ENCODE assay signal across 22 cellular contexts in genomic region chr11:117933930-117934329, GRCh38. TPM values are rescaled to one million over a fixed set of nuclear protein-coding genes. Genes with fewer than 3 reads are reported as not detected.
DNase-seq lines count a peak whose midpoint lies in the region; FAIRE-seq and TF ChIP-seq lines count a peak whose summit lies in the region.
"Had no signal": no experiment of that assay in that cellular context is flagged by ENCODE, and none has a peak within 500 bp of the region (broad histone marks: within the 10 kb centered on the region; RNA-seq: fewer than 3 reads in every experiment).

No MANE protein-coding gene starts in this region.

- H3K36me3 ChIP-seq in Caco-2 (ENCODE audit: control insufficient read depth, insufficient read depth, low read length) (no peaks in the 10 kb centered on the region), Loucy (ENCODE audit: insufficient read depth, low read length) (no peaks in the 10 kb centered on the region), neural progenitor cell (no peaks in the 10 kb centered on the region)
- H3K36me3 ChIP-seq: esophagus squamous epithelium, left lung, right lobe of liver, stomach, upper lobe of left lung had no signal

- no peaks in the 10 kb centered on the region for H3K9me3 Mint-ChIP-seq in Caco-2 (ENCODE audit: unreplicated experiment)
- no peaks in the 10 kb centered on the region for H3K9me3 Mint-ChIP-seq in activated T-helper 2 cell treated with anti-CD3 and anti-CD28 coated beads, Interferon-gamma antibody, Interleukin-2, Interleukin-4, amounts not matched to agents 10 μg/mL and 5 μg/mL and 100 μg/mL, durations not matched to agents 14 hours and 24 hours and 36 hours
- H3K9me3 Mint-ChIP-seq in neural progenitor cell = no peaks in the 10 kb centered on the region
- H3K9me3 Mint-ChIP-seq in mesothelial cell of epicardium = no peaks in the 10 kb centered on the region
- H3K9me3 Mint-ChIP-seq in glutamatergic neuron (ENCODE audit: unreplicated experiment) = no peaks in the 10 kb centered on the region

- H4K20me1 ChIP-seq in Loucy (ENCODE audit: insufficient read depth, low read length, poor library complexity, severe bottlenecking) = no peaks in the 10 kb centered on the region
- no peaks in the 10 kb centered on the region for H4K20me1 ChIP-seq in neural progenitor cell (ENCODE audit: low read depth)

- H3K4me1 Mint-ChIP-seq in Caco-2 (ENCODE audit: low read depth, unreplicated experiment) = peaks cover 55% of the 10 kb centered on the region
- peaks cover 53% of the 10 kb centered on the region for H3K4me1 Mint-ChIP-seq in activated T-helper 2 cell treated with anti-CD3 and anti-CD28 coated beads, Interferon-gamma antibody, Interleukin-2, Interleukin-4, amounts not matched to agents 10 μg/mL and 5 μg/mL and 100 μg/mL, durations not matched to agents 14 hours and 24 hours and 36 hours (ENCODE audit: low read depth)
- H3K4me1 Mint-ChIP-seq in neural progenitor cell = peaks cover 40% of the 10 kb centered on the region
- peaks cover 68% of the 10 kb centered on the region for H3K4me1 Mint-ChIP-seq in mesothelial cell of epicardium
- peaks cover 5% of the 10 kb centered on the region for H3K4me1 Mint-ChIP-seq in glutamatergic neuron (ENCODE audit: low read depth, unreplicated experiment)

- no peaks in the 10 kb centered on the region for H3K9me3 ChIP-seq in Caco-2
- no peaks in the 10 kb centered on the region for H3K9me3 ChIP-seq in Loucy (ENCODE audit: insufficient read depth, low read depth, low read length)
- no peaks in the 10 kb centered on the region for H3K9me3 ChIP-seq in neural progenitor cell (ENCODE audit: low read depth)
- H3K9me3 ChIP-seq: esophagus squamous epithelium, left lung, right lobe of liver, stomach, upper lobe of left lung had no signal

- H3F3A ChIP-seq in Loucy (ENCODE audit: low read depth) (peaks cover 7% of the 10 kb centered on the region; the same call in 1 of the 2 replicates), neural progenitor cell (ENCODE audit: low read depth) (no peaks in the 10 kb centered on the region)

- DNase-seq in Caco-2 (peak in 1 of 2 experiments; percentile 35), neural progenitor cell (ENCODE audit: low spot score) (peak; percentile 56), frontal cortex (ENCODE audit: low spot score in 2 of 2) (no peak), mesothelial cell of epicardium (ENCODE audit: low spot score in 2 of 2, unreplicated experiment in 2 of 2) (no peak), glutamatergic neuron (no peak)
- no peak for DNase-seq in activated T-helper 2 cell treated with anti-CD3 and anti-CD28 coated beads, Interferon-gamma antibody, Interleukin-2, Interleukin-4, amounts not matched to agents 10 μg/mL and 5 μg/mL and 100 μg/mL, durations not matched to agents 14 hours and 24 hours and 36 hours (ENCODE audit: low spot score)
- no peak for DNase-seq in stimulated activated naive CD4-positive, alpha-beta T cell treated with Interleukin-2 at 50 U/mL for 16 hours (lab: John Stamatoyannopoulos, UW)
- DNase-seq: cerebellar nuclear complex; effector CD8-positive, alpha-beta T cell; esophagus squamous epithelium; NCI-H1092; NCI-H2081 treated with DMSO at 0.1 percent for 48 hours; NCI-H510A; occipital lobe; SHP77 had no signal

- H3K79me2 ChIP-seq in Loucy (ENCODE audit: insufficient read depth, low read length) (no peaks in the 10 kb centered on the region), neural progenitor cell (ENCODE audit: low read depth) (no peaks in the 10 kb centered on the region)

- no peak for TF ChIP-seq CTCF in Caco-2 (IDR thresholded peaks at IDR 0.05; ENCODE audit: insufficient read depth in 1 of 2, low read depth in 1 of 2, low read length in 1 of 2, severe bottlenecking in 1 of 2, unreplicated experiment in 1 of 2)
- peak; percentile 52 for TF ChIP-seq CTCF in Loucy (conservative IDR thresholded peaks at IDR 0.05; ENCODE audit: low read length)
- TF ChIP-seq CTCF in neural progenitor cell (IDR thresholded peaks at IDR 0.05) = peak; percentile 27
- TF ChIP-seq CTCF in mesothelial cell of epicardium (IDR thresholded peaks at IDR 0.05; ENCODE audit: unreplicated experiment) = no peak
- no peak for TF ChIP-seq CTCF in glutamatergic neuron (IDR thresholded peaks at IDR 0.05; ENCODE audit: partially characterized antibody, unreplicated experiment)

- CTCF ChIA-PET in Caco-2 (lab: Charles Lee) = interaction anchor here (0.5 to 2.7 kb wide), 2 partner anchors 13 kb away, joined by 3 to 11 read pairs; no protein-coding TSS in a partner anchor

- intact Hi-C loops in Caco-2 (cut with micrococcal nuclease; ENCODE audit: unreplicated experiment) = no loop called here
- intact Hi-C loops in activated T-helper 2 cell treated with anti-CD3 and anti-CD28 coated beads, Interferon-gamma antibody, Interleukin-2, Interleukin-4, amounts not matched to agents 10 μg/mL and 5 μg/mL and 100 μg/mL, durations not matched to agents 14 hours and 24 hours and 36 hours (cut with micrococcal nuclease) = no loop called here

- no peak overlapping the region for H3K27ac ChIP-seq in neural progenitor cell
- H3K27ac ChIP-seq: esophagus squamous epithelium, KMS-11, left lung, right lobe of liver, stomach, upper lobe of left lung had no signal

- no peak for FAIRE-seq in frontal cortex (lab: Jason Lieb, UNC)
- FAIRE-seq: GM18507 had no signal

- POLR2A ChIA-PET in Caco-2 (lab: Charles Lee) = no interaction called here

- no peaks in the 10 kb centered on the region for H3K9me2 ChIP-seq in Loucy (replicated peaks; ENCODE audit: low read depth, low read length)

- H3K27me3 Mint-ChIP-seq in Caco-2 (ENCODE audit: insufficient read depth, unreplicated experiment) (no peaks in the 10 kb centered on the region), neural progenitor cell (ENCODE audit: insufficient read depth, low read depth) (peaks cover 8% of the 10 kb centered on the region), mesothelial cell of epicardium (ENCODE audit: low read depth) (no peaks in the 10 kb centered on the region), glutamatergic neuron (ENCODE audit: unreplicated experiment) (peaks cover 4% of the 10 kb centered on the region)
- H3K27me3 Mint-ChIP-seq in activated T-helper 2 cell treated with anti-CD3 and anti-CD28 coated beads, Interferon-gamma antibody, Interleukin-2, Interleukin-4, amounts not matched to agents 10 μg/mL and 5 μg/mL and 100 μg/mL, durations not matched to agents 14 hours and 24 hours and 36 hours (ENCODE audit: low read depth) = no peaks in the 10 kb centered on the region

- no TSS peak for BruUV-seq in Caco-2 (replicated peaks; lab: Mats Ljungman, UMichigan)

- peaks cover 5% of the 10 kb centered on the region for H3K36me3 Mint-ChIP-seq in Caco-2 (ENCODE audit: insufficient read depth, unreplicated experiment)
- H3K36me3 Mint-ChIP-seq in activated T-helper 2 cell treated with anti-CD3 and anti-CD28 coated beads, Interferon-gamma antibody, Interleukin-2, Interleukin-4, amounts not matched to agents 10 μg/mL and 5 μg/mL and 100 μg/mL, durations not matched to agents 14 hours and 24 hours and 36 hours (ENCODE audit: low read depth) = no peaks in the 10 kb centered on the region
- H3K36me3 Mint-ChIP-seq in neural progenitor cell = no peaks in the 10 kb centered on the region
- no peaks in the 10 kb centered on the region for H3K36me3 Mint-ChIP-seq in mesothelial cell of epicardium
- H3K36me3 Mint-ChIP-seq in glutamatergic neuron (ENCODE audit: unreplicated experiment) = no peaks in the 10 kb centered on the region

- no peak overlapping the region for H2AFZ ChIP-seq in Loucy (ENCODE audit: low read length)
- no peak overlapping the region for H2AFZ ChIP-seq in neural progenitor cell (replicated peaks)

- H3K4me2 ChIP-seq in Loucy (ENCODE audit: low read depth, low read length, poor library complexity, severe bottlenecking) = peak overlapping the region; percentile 34
- no peak overlapping the region for H3K4me2 ChIP-seq in neural progenitor cell
- H3K4me2 ChIP-seq: KMS-11 had no signal

- H3K4me3 Mint-ChIP-seq in Caco-2 (ENCODE audit: unreplicated experiment) (no peak overlapping the region), neural progenitor cell (no peak overlapping the region), mesothelial cell of epicardium (no peak overlapping the region), glutamatergic neuron (ENCODE audit: unreplicated experiment) (no peak overlapping the region)
- no peak overlapping the region for H3K4me3 Mint-ChIP-seq in activated T-helper 2 cell treated with anti-CD3 and anti-CD28 coated beads, Interferon-gamma antibody, Interleukin-2, Interleukin-4, amounts not matched to agents 10 μg/mL and 5 μg/mL and 100 μg/mL, durations not matched to agents 14 hours and 24 hours and 36 hours (ENCODE audit: low read depth)

- H3K4me3 ChIP-seq in Caco-2 (ENCODE audit: low read depth, low read length) (no peak overlapping the region), Loucy (ENCODE audit: low read length, poor library complexity, severe bottlenecking) (no peak overlapping the region), neural progenitor cell (no peak overlapping the region)
- H3K4me3 ChIP-seq: esophagus squamous epithelium, left lung, right lobe of liver, stomach, upper lobe of left lung had no signal

- no peaks in the 10 kb centered on the region for H3K27me3 ChIP-seq in Caco-2 (replicated peaks; ENCODE audit: control insufficient read depth, insufficient read depth, low read length)
- no peaks in the 10 kb centered on the region for H3K27me3 ChIP-seq in Loucy (ENCODE audit: insufficient read depth, low read length, poor library complexity, severe bottlenecking)
- no peaks in the 10 kb centered on the region for H3K27me3 ChIP-seq in neural progenitor cell
- H3K27me3 ChIP-seq: left lung, right lobe of liver, upper lobe of left lung had no signal

- H3K4me1 ChIP-seq in Caco-2 (peaks cover 54% of the 10 kb centered on the region), Loucy (ENCODE audit: insufficient read depth, low read length, poor library complexity, severe bottlenecking) (peaks cover 55% of the 10 kb centered on the region), neural progenitor cell (no peaks in the 10 kb centered on the region)
- H3K4me1 ChIP-seq: right lobe of liver had no signal

- H3K27ac Mint-ChIP-seq in Caco-2 (ENCODE audit: unreplicated experiment) (peak overlapping the region; percentile 99), neural progenitor cell (peak overlapping the region; percentile 35), mesothelial cell of epicardium (no peak overlapping the region), glutamatergic neuron (ENCODE audit: unreplicated experiment) (no peak overlapping the region)
- H3K27ac Mint-ChIP-seq in activated T-helper 2 cell treated with anti-CD3 and anti-CD28 coated beads, Interferon-gamma antibody, Interleukin-2, Interleukin-4, amounts not matched to agents 10 μg/mL and 5 μg/mL and 100 μg/mL, durations not matched to agents 14 hours and 24 hours and 36 hours = peak overlapping the region; percentile 19

- peak overlapping the region; percentile 14 for H3K9ac ChIP-seq in Loucy (ENCODE audit: low read depth, low read length, poor library complexity, severe bottlenecking)
- H3K9ac ChIP-seq in neural progenitor cell = no peak overlapping the region
- H3K9ac ChIP-seq: KMS-11 had no signal

RNA-seq across cellular contexts. Expression of gene TMPRSS13, which starts 4.7 kb away (rescaled TPM):
- 40.8 and 53.1 TPM in 2 replicates for total RNA-seq in Caco-2 (2022)
- total RNA-seq in activated T-helper 2 cell treated with anti-CD3 and anti-CD28 coated beads, Interferon-gamma antibody, Interleukin-2, Interleukin-4, amounts not matched to agents 10 μg/mL and 5 μg/mL and 100 μg/mL, durations not matched to agents 14 hours and 24 hours and 36 hours = 2.7 and 5.3 TPM in 2 replicates
- total RNA-seq in neural progenitor cell (ENCODE audit: low replicate concordance) = 0.22 TPM in 1 of 2 replicates, not detected in the other
- 0.41 TPM for total RNA-seq in frontal cortex
- 10.4 to 11.3 TPM (median 10.9 TPM) in 3 replicates for total RNA-seq in mesothelial cell of epicardium
- total RNA-seq in glutamatergic neuron (ENCODE audit: unreplicated experiment) = 0.32 TPM

RNA-seq across cellular contexts. Expression of gene IL10RA, which starts 52.3 kb away (rescaled TPM):
- 0.65 and 1.6 TPM in 2 replicates for total RNA-seq in Caco-2 (2022)
- 144 and 147 TPM in 2 replicates for total RNA-seq in activated T-helper 2 cell treated with anti-CD3 and anti-CD28 coated beads, Interferon-gamma antibody, Interleukin-2, Interleukin-4, amounts not matched to agents 10 μg/mL and 5 μg/mL and 100 μg/mL, durations not matched to agents 14 hours and 24 hours and 36 hours
- total RNA-seq in neural progenitor cell (ENCODE audit: low replicate concordance) = 0.12 TPM in 1 of 2 replicates, not detected in the other
- total RNA-seq in frontal cortex = 2.0 TPM
- 0.38 to 0.78 TPM (median 0.42 TPM) in 3 replicates for total RNA-seq in mesothelial cell of epicardium
- total RNA-seq in glutamatergic neuron (ENCODE audit: unreplicated experiment) = 5.8 TPM

RNA-seq across cellular contexts. Expression of gene FXYD6, which starts 57.5 kb away (rescaled TPM):
- 0.86 and 1.0 TPM in 2 replicates for total RNA-seq in Caco-2 (2022)
- 0.11 and 0.18 TPM in 2 replicates for total RNA-seq in activated T-helper 2 cell treated with anti-CD3 and anti-CD28 coated beads, Interferon-gamma antibody, Interleukin-2, Interleukin-4, amounts not matched to agents 10 μg/mL and 5 μg/mL and 100 μg/mL, durations not matched to agents 14 hours and 24 hours and 36 hours
- total RNA-seq in neural progenitor cell (ENCODE audit: low replicate concordance) = 95.6 and 123 TPM in 2 replicates
- 69.3 TPM for total RNA-seq in frontal cortex
- 114 to 125 TPM (median 116 TPM) in 3 replicates for total RNA-seq in mesothelial cell of epicardium
- 57.1 TPM for total RNA-seq in glutamatergic neuron (ENCODE audit: unreplicated experiment)

Comparison
In these comparisons a context has a peak if more than half of its experiments do, and no peak if none do; other contexts are left out.
1. H3K27ac Mint-ChIP-seq: peak in Caco-2 (single experiment), activated T-helper 2 cell treated with anti-CD3 and anti-CD28 coated beads, Interferon-gamma antibody, Interleukin-2, Interleukin-4, amounts not matched to agents 10 μg/mL and 5 μg/mL and 100 μg/mL, durations not matched to agents 14 hours and 24 hours and 36 hours (single experiment) and neural progenitor cell (single experiment); none in mesothelial cell of epicardium (single experiment) and glutamatergic neuron (single experiment).
2. CTCF ChIP-seq: peak in Loucy (single experiment) and neural progenitor cell (single experiment); none in Caco-2 (0 of 2), mesothelial cell of epicardium (single experiment) and glutamatergic neuron (single experiment).
3. RNA of gene IL10RA, which starts 52.3 kb away (total RNA-seq): 144 to 147 TPM in activated T-helper 2 cell treated with anti-CD3 and anti-CD28 coated beads, Interferon-gamma antibody, Interleukin-2, Interleukin-4, amounts not matched to agents 10 μg/mL and 5 μg/mL and 100 μg/mL, durations not matched to agents 14 hours and 24 hours and 36 hours; 5.8 TPM in glutamatergic neuron (single experiment), 2.0 TPM in frontal cortex (single experiment), 0.65 to 1.6 TPM in Caco-2, 0.38 to 0.78 TPM in mesothelial cell of epicardium and 0.12 TPM in neural progenitor cell; every median in the first group is over 10 times any median in the second.
4. RNA of gene FXYD6, which starts 57.5 kb away (total RNA-seq): 114 to 125 TPM in mesothelial cell of epicardium, 95.6 to 123 TPM in neural progenitor cell, 69.3 TPM in frontal cortex (single experiment) and 57.1 TPM in glutamatergic neuron (single experiment); 0.86 to 1.0 TPM in Caco-2 and 0.11 to 0.18 TPM in activated T-helper 2 cell treated with anti-CD3 and anti-CD28 coated beads, Interferon-gamma antibody, Interleukin-2, Interleukin-4, amounts not matched to agents 10 μg/mL and 5 μg/mL and 100 μg/mL, durations not matched to agents 14 hours and 24 hours and 36 hours; every median in the first group is over 10 times any median in the second.